In the genomic region with DNA sequence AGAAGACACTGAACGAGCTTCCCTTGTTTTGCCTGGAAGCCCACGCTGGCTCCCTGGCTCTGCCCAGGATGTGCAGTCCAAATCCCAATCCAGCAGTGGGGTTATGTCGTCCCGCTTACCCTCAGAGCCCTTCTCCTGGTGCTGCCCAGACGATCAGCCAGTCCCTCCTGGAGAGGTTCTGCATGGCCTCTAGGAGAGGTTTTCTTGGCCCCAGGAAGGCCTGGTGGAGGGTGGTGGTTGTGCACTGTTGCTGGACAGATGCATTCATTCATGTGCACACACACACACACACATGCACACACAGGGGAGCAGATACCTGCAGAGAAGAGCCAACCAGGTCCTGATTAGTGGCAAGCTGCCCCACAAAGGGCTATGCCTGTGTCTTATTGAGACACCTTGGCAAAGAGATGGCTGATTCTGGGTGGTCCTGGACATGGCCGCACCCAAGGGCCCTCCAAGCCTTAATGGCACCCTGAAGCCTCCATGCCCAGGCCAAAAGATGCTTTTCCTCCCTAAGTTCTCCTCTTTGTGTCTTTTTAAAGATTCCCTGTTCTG, we compare ENCODE assay signal across 24 cellular contexts. TPM values are rescaled to one million over a fixed set of nuclear protein-coding genes. Genes with fewer than 3 reads are reported as not detected.
A peak's percentile ranks its signal among the peaks of the same experiment; 100 is the strongest.
DNase-seq lines count a peak whose midpoint lies in the region; ATAC-seq and TF ChIP-seq lines count a peak whose summit lies in the region.
"Had no signal": no experiment of that assay in that cellular context is flagged by ENCODE, and none has a peak within 500 bp of the region (broad histone marks: within the 10 kb centered on the region; RNA-seq: fewer than 3 reads in every experiment).

No MANE protein-coding gene starts in this region.

- peak overlapping the region; percentile 87 for H3K4me3 Mint-ChIP-seq in neural crest cell
- H3K4me3 Mint-ChIP-seq: activated naive CD8-positive, alpha-beta T cell treated with anti-CD3 and anti-CD28 coated beads for 36 hours; CD4-positive, CD25-positive, alpha-beta regulatory T cell; immature natural killer cell had no signal

- H3K4me1 Mint-ChIP-seq in neural crest cell = peaks cover 16% of the 10 kb centered on the region

- H3K9me3 ChIP-seq in left ventricle myocardium inferior (replicated peaks) = no peaks in the 10 kb centered on the region
- H3K9me3 ChIP-seq: body of pancreas, ovary had no signal

- no peak for TF ChIP-seq CTCF in left ventricle myocardium inferior (IDR thresholded peaks at IDR 0.05; ENCODE audit: borderline replicate concordance)
- TF ChIP-seq CTCF in dorsolateral prefrontal cortex (IDR thresholded peaks at IDR 0.05 in 54 of 56, conservative IDR thresholded peaks at IDR 0.05 in 2 of 56; ENCODE audit: low read depth in 1 of 56, partially characterized antibody in 56 of 56) = no peak
- no peak for TF ChIP-seq CTCF in neural crest cell (conservative IDR thresholded peaks at IDR 0.05)

- H3K9me3 Mint-ChIP-seq in neural crest cell = no peaks in the 10 kb centered on the region
- H3K9me3 Mint-ChIP-seq: activated naive CD8-positive, alpha-beta T cell treated with anti-CD3 and anti-CD28 coated beads for 36 hours; CD4-positive, CD25-positive, alpha-beta regulatory T cell; immature natural killer cell had no signal

- no peak for ATAC-seq in left ventricle myocardium superior
- ATAC-seq in HG03135 (IDR thresholded peaks at IDR 0.05; ENCODE audit: unreplicated experiment) = no peak
- ATAC-seq: activated CD4-positive, CD25-positive, alpha-beta regulatory T cell treated with anti-CD3 and anti-CD28 coated beads, Interleukin-2, amount 50 U/mL, for 24 hours; body of pancreas; right cardiac atrium had no signal

- H3K27me3 ChIP-seq in left ventricle myocardium inferior (ENCODE audit: low read depth) (peaks cover 72% of the 10 kb centered on the region), dorsolateral prefrontal cortex (peaks cover 0 to 9% (median 0%) of the 10 kb centered on the region in 45 donors)
- H3K27me3 ChIP-seq: body of pancreas, ovary had no signal

- H3K27ac ChIP-seq in left ventricle myocardium inferior (replicated peaks) (no peak overlapping the region), dorsolateral prefrontal cortex (peak overlapping the region in 42 of 59 donors; percentile 3 to 88 (median 66))
- H3K27ac ChIP-seq: body of pancreas, GM23248, hepatocyte, HL-60, ovary had no signal

- peaks cover 29% of the 10 kb centered on the region for H3K27me3 Mint-ChIP-seq in neural crest cell (ENCODE audit: low read depth)

- H3K36me3 Mint-ChIP-seq in neural crest cell (ENCODE audit: low read depth) = no peaks in the 10 kb centered on the region
- H3K36me3 Mint-ChIP-seq: activated naive CD8-positive, alpha-beta T cell treated with anti-CD3 and anti-CD28 coated beads for 36 hours; CD4-positive, CD25-positive, alpha-beta regulatory T cell; immature natural killer cell had no signal

- no peaks in the 10 kb centered on the region for H3K36me3 ChIP-seq in left ventricle myocardium inferior
- H3K36me3 ChIP-seq: ovary had no signal

- intact Hi-C loops in left ventricle myocardium inferior (cut with micrococcal nuclease) = no loop called here
- intact Hi-C loops in left ventricle myocardium superior (cut with micrococcal nuclease) = no loop called here
- intact Hi-C loops in dorsolateral prefrontal cortex (cut with DNase I) = loop anchor here in 1 of 2 donors (10.0 kb wide), 1 partner anchor 292 kb away; no protein-coding TSS in a partner anchor

- peak overlapping the region; percentile 73 for H3K4me3 ChIP-seq in left ventricle myocardium inferior
- H3K4me3 ChIP-seq in dorsolateral prefrontal cortex = peak overlapping the region in 57 of 59 donors; percentile 46 to 78 (median 66)
- H3K4me3 ChIP-seq: body of pancreas, hepatocyte, ovary had no signal

- no peak overlapping the region for H3K27ac Mint-ChIP-seq in neural crest cell (ENCODE audit: unreplicated experiment)
- H3K27ac Mint-ChIP-seq: activated naive CD8-positive, alpha-beta T cell treated with anti-CD3 and anti-CD28 coated beads for 36 hours; CD4-positive, CD25-positive, alpha-beta regulatory T cell; immature natural killer cell had no signal

- DNase-seq in left ventricle myocardium inferior (no peak), left ventricle myocardium superior (no peak), dorsolateral prefrontal cortex (peak in 7 of 10 donors; percentile 6 to 39 (median 23)), neural crest cell (ENCODE audit: low read depth, low spot score) (no peak), SW480 (ENCODE audit: low spot score) (no peak), T-helper 1 cell (no peak)
- DNase-seq: activated naive CD8-positive, alpha-beta T cell treated with anti-CD3 and anti-CD28 coated beads for 36 hours; CD4-positive, CD25-positive, alpha-beta regulatory T cell; immature natural killer cell; NCI-H187; NCI-H2227 treated with DMSO at 0.1 percent for 48 hours; NCI-H748 treated with DMSO at 0.1 percent for 48 hours had no signal

- peaks cover 21% of the 10 kb centered on the region for H3K4me1 ChIP-seq in left ventricle myocardium inferior

RNA-seq across cellular contexts. Expression of a gene that starts 10.5 kb away (rescaled TPM):
- total RNA-seq in left ventricle myocardium inferior = 10.0 TPM
- total RNA-seq in left ventricle myocardium superior = 12.5 TPM
- total RNA-seq in dorsolateral prefrontal cortex = 1,000 to 10,000 TPM in 2 of 120 experiments, 100 to 1,000 TPM in 118; 171 to 1,128 (median 638) TPM
- 23.3 and 27.2 TPM in 2 replicates for total RNA-seq in neural crest cell
- total RNA-seq: activated CD8-positive, alpha-beta memory T cell treated with anti-CD3 and anti-CD28 coated beads for 36 hours; activated naive CD8-positive, alpha-beta T cell treated with anti-CD3 and anti-CD28 coated beads for 36 hours; CD4-positive, CD25-positive, alpha-beta regulatory T cell; epithelial cell of proximal tubule; HepG2; LHCN-M2 had no signal

Comparison
In these comparisons a context has a peak if more than half of its experiments do, and no peak if none do; other contexts are left out.
1. DNase-seq: peak in dorsolateral prefrontal cortex (7 of 10); none in left ventricle myocardium inferior (single experiment), left ventricle myocardium superior (single experiment), neural crest cell (single experiment), SW480 (single experiment) and T-helper 1 cell (0 of 5).